In genomic region chr3:180002006-180002405, GRCh38 we compare ENCODE assay signal across 26 cellular contexts. TPM values are rescaled to one million over a fixed set of nuclear protein-coding genes. Genes with fewer than 3 reads are reported as not detected.
"Had no signal": no experiment of that assay in that cellular context is flagged by ENCODE, and none has a peak within 500 bp of the region (broad histone marks: within the 10 kb centered on the region; RNA-seq: fewer than 3 reads in every experiment).

No MANE protein-coding gene starts in this region.

- H3K4me3 ChIP-seq: coronary artery, dorsolateral prefrontal cortex, esophagus muscularis mucosa, gastrocnemius medialis, heart right ventricle, left lung, lower lobe of right lung, mucosa of descending colon had no signal

- H3K4me1 ChIP-seq: esophagus muscularis mucosa, foreskin keratinocyte, gastrocnemius medialis, heart right ventricle, left lung, lower lobe of right lung had no signal

- H3K9me3 ChIP-seq: gastrocnemius medialis, lower lobe of right lung had no signal

- H3K36me3 Mint-ChIP-seq: mesothelial cell of epicardium, naive B cell had no signal

- H3K4me3 Mint-ChIP-seq: mesothelial cell of epicardium, naive B cell had no signal

- H3K27me3 ChIP-seq: dorsolateral prefrontal cortex, esophagus muscularis mucosa, foreskin keratinocyte, gastrocnemius medialis, left lung had no signal

- H3K27me3 Mint-ChIP-seq: naive B cell had no signal

- H3K4me1 Mint-ChIP-seq: mesothelial cell of epicardium, naive B cell had no signal

- DNase-seq: dermis blood vessel endothelial cell; dorsolateral prefrontal cortex; effector CD4-positive, alpha-beta T cell; effector memory CD4-positive, alpha-beta T cell; foreskin keratinocyte; gastrocnemius medialis; glutamatergic neuron; head of caudate nucleus; heart right ventricle; hippocampal formation; left cardiac atrium; left lung; left ventricle myocardium superior; lower lobe of right lung; mesenchymal stem cell; mucosa of descending colon; naive B cell had no signal

- H3K36me3 ChIP-seq: esophagus muscularis mucosa, gastrocnemius medialis, heart right ventricle, left lung, lower lobe of right lung had no signal

- H3K27ac ChIP-seq: coronary artery, esophagus muscularis mucosa, foreskin keratinocyte, gastrocnemius medialis, heart right ventricle, left lung, lower lobe of right lung had no signal

- ATAC-seq: foreskin keratinocyte, gastrocnemius medialis, heart right ventricle, left cardiac atrium, left lung, left ventricle myocardium superior, lower lobe of right lung, mucosa of descending colon had no signal

- H3K27ac Mint-ChIP-seq: mesothelial cell of epicardium, naive B cell had no signal

RNA-seq across cellular contexts. Expression of gene PEX5L, which starts 34.7 kb away (rescaled TPM):
- total RNA-seq: dermis blood vessel endothelial cell, endothelial cell of umbilical vein, glomerular endothelial cell, left lung, lower leg skin, lower lobe of right lung, lung microvascular endothelial cell, mesenteric fat pad had no signal
- polyA plus RNA-seq: endothelial cell of umbilical vein, esophagus had no signal
